In the genomic region with DNA sequence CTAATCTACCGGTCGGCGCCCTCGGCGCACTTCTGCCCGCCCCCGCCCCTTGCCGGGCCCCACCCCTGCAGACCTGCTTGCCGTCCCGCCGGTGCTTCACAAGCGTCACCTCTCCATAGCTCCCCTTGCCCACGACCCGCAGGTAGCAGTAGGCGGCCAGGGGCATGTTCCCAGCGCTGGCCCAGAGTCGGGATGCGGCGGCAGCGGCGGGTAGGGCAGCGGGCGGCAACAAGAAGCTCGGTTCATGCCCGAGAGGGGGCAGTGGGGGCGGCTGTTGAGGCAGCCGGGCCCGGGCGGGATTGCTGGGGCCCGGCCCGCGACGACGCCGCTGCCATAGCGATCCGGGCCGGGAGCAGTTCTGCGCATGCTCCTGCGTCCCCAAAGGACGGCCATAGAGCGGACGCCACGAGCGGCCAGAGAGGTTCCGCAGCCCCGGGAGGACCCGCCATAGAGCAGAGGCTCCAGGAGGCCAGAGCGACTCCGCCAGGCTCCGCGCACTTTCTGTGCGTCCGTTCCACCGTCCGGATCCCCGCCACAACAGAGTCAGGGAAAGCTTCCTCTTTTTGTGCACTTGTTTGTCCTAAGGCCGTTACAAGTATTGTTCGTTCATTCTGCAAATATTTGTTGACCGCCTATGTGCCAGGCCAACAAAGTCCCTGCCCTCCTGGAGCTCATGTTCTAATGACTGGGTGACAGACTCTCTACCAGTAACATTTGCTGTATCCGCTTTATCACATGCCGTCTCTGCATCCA, we compare ENCODE assay signal across 8 cellular contexts. TPM values are rescaled to one million over a fixed set of nuclear protein-coding genes. Genes with fewer than 3 reads are reported as not detected.
DNase-seq lines count a peak whose midpoint lies in the region; ATAC-seq, FAIRE-seq and TF ChIP-seq lines count a peak whose summit lies in the region.

A gene (minus strand): TSS at position 360 of the 753 bp plus-strand sequence. CDS start 194 bp downstream, at position 166.

- FAIRE-seq in bronchial epithelial cell (lab: Jason Lieb, UNC): no peak

- H3K4me1 ChIP-seq in smooth muscle cell (ENCODE audit: low read depth): peaks cover 10% of the 10 kb centered on the region

- DNase-seq in AG08396 (ENCODE audit: low spot score) (peak; percentile 98), NCI-H2227 treated with DMSO at 0.1 percent for 48 hours (lab: John Stamatoyannopoulos, UW) (peak; percentile 77), bronchial epithelial cell (ENCODE audit: low read depth) (peak; percentile 78), iPS-NIHi7 (ENCODE audit: extremely low spot score) (peak; percentile 99), smooth muscle cell (lab: John Stamatoyannopoulos, UW; ENCODE audit: unreplicated experiment) (peak; percentile 77)

- no peak for TF ChIP-seq CTCF in WI38 (IDR thresholded peaks at IDR 0.05; ENCODE audit: low read depth, low read length)
- no peak for TF ChIP-seq CTCF in bronchial epithelial cell (IDR thresholded peaks at IDR 0.05; ENCODE audit: insufficient read depth, low read length, severe bottlenecking)
- no peak for TF ChIP-seq CTCF in smooth muscle cell (IDR thresholded peaks at IDR 0.05; ENCODE audit: borderline replicate concordance, insufficient read depth, poor library complexity, severe bottlenecking)

- H3K79me2 ChIP-seq in smooth muscle cell (ENCODE audit: low read depth): peaks cover 23% of the 10 kb centered on the region

- no peaks in the 10 kb centered on the region for H4K20me1 ChIP-seq in smooth muscle cell (ENCODE audit: low read depth)

- H3K4me2 ChIP-seq in smooth muscle cell: peak within 1 kb of the TSS; percentile 98

- peak within 1 kb of the TSS; percentile 98 for H2AFZ ChIP-seq in smooth muscle cell (ENCODE audit: low read depth)

- peak within 1 kb of the TSS; percentile 53 for H3K27ac ChIP-seq in smooth muscle cell (ENCODE audit: low read depth)

- ATAC-seq in GM18909 (IDR thresholded peaks at IDR 0.05; ENCODE audit: poor library complexity, unreplicated experiment) (peak; percentile 95), HG03159 (IDR thresholded peaks at IDR 0.05; ENCODE audit: unreplicated experiment) (peak; percentile 92)

- 1% methylated on average over 61 of the region's 62 CpGs for WGBS in smooth muscle cell (ENCODE audit: low lambda C conversion rate)

- H3K9ac ChIP-seq in smooth muscle cell (ENCODE audit: low read depth): peak within 1 kb of the TSS; percentile 77

- H3K4me3 ChIP-seq in WI38 (ENCODE audit: low read depth, low read length) (peak within 1 kb of the TSS; percentile 80), bronchial epithelial cell (ENCODE audit: low read depth, low read length) (peak within 1 kb of the TSS; percentile 87), smooth muscle cell (peak within 1 kb of the TSS; percentile 97)

- H3K27me3 ChIP-seq in bronchial epithelial cell (ENCODE audit: control insufficient read depth, insufficient read depth, low read length) (no peaks in the 10 kb centered on the region), smooth muscle cell (ENCODE audit: low read depth) (no peaks in the 10 kb centered on the region)

- no peaks in the 10 kb centered on the region for H3F3A ChIP-seq in smooth muscle cell (ENCODE audit: low read depth)

- no peaks in the 10 kb centered on the region for H3K9me3 ChIP-seq in smooth muscle cell (replicated peaks; ENCODE audit: low read depth)

- peaks cover 4% of the 10 kb centered on the region for H3K36me3 ChIP-seq in bronchial epithelial cell (ENCODE audit: control insufficient read depth, insufficient read depth, low read length)
- peaks cover 6% of the 10 kb centered on the region for H3K36me3 ChIP-seq in smooth muscle cell (ENCODE audit: low read depth)

RNA-seq across cellular contexts. Expression of the gene that starts here (rescaled TPM):
- 20.5 and 24.8 TPM in 2 replicates for total RNA-seq in bronchial epithelial cell
- 9.6 and 11.0 TPM in 2 replicates for total RNA-seq in smooth muscle cell
- 7.1 and 8.6 TPM in 2 replicates for polyA plus RNA-seq in smooth muscle cell

Comparison
In these comparisons a context has a peak if more than half of its experiments do, and no peak if none do; other contexts are left out.
1. Peak in every context shown above with its lines: DNase-seq, ATAC-seq, H3K4me3 ChIP-seq and H3K27ac ChIP-seq.